In the genomic region with DNA sequence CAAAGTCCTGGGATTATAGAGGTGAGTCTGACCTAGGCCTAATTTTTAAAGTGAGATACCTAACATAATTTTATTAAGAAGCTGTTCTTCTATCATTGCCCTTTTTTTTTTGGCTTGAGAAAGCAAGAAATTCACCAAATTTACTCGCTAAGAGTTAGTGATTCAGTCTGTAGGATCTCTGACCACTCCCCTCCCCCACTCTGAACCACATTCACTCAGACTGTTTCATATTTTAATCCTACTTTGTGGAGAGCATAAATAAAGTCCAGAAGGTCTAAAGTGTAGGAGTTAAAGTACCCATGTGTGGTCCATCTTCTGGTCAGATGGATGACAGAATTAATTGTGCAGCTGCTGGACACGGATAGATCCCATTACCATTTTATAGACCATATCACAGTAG, we compare ENCODE assay signal across 1 cellular context.
TF ChIP-seq lines count a peak whose summit lies in the region.

No MANE protein-coding gene starts in this region.

TF ChIP-seq in GM23338, 12 proteins besides CTCF, POLR2A, EP300 and RAD21 (continued from another document):
- TF ChIP-seq, protein P1, sequence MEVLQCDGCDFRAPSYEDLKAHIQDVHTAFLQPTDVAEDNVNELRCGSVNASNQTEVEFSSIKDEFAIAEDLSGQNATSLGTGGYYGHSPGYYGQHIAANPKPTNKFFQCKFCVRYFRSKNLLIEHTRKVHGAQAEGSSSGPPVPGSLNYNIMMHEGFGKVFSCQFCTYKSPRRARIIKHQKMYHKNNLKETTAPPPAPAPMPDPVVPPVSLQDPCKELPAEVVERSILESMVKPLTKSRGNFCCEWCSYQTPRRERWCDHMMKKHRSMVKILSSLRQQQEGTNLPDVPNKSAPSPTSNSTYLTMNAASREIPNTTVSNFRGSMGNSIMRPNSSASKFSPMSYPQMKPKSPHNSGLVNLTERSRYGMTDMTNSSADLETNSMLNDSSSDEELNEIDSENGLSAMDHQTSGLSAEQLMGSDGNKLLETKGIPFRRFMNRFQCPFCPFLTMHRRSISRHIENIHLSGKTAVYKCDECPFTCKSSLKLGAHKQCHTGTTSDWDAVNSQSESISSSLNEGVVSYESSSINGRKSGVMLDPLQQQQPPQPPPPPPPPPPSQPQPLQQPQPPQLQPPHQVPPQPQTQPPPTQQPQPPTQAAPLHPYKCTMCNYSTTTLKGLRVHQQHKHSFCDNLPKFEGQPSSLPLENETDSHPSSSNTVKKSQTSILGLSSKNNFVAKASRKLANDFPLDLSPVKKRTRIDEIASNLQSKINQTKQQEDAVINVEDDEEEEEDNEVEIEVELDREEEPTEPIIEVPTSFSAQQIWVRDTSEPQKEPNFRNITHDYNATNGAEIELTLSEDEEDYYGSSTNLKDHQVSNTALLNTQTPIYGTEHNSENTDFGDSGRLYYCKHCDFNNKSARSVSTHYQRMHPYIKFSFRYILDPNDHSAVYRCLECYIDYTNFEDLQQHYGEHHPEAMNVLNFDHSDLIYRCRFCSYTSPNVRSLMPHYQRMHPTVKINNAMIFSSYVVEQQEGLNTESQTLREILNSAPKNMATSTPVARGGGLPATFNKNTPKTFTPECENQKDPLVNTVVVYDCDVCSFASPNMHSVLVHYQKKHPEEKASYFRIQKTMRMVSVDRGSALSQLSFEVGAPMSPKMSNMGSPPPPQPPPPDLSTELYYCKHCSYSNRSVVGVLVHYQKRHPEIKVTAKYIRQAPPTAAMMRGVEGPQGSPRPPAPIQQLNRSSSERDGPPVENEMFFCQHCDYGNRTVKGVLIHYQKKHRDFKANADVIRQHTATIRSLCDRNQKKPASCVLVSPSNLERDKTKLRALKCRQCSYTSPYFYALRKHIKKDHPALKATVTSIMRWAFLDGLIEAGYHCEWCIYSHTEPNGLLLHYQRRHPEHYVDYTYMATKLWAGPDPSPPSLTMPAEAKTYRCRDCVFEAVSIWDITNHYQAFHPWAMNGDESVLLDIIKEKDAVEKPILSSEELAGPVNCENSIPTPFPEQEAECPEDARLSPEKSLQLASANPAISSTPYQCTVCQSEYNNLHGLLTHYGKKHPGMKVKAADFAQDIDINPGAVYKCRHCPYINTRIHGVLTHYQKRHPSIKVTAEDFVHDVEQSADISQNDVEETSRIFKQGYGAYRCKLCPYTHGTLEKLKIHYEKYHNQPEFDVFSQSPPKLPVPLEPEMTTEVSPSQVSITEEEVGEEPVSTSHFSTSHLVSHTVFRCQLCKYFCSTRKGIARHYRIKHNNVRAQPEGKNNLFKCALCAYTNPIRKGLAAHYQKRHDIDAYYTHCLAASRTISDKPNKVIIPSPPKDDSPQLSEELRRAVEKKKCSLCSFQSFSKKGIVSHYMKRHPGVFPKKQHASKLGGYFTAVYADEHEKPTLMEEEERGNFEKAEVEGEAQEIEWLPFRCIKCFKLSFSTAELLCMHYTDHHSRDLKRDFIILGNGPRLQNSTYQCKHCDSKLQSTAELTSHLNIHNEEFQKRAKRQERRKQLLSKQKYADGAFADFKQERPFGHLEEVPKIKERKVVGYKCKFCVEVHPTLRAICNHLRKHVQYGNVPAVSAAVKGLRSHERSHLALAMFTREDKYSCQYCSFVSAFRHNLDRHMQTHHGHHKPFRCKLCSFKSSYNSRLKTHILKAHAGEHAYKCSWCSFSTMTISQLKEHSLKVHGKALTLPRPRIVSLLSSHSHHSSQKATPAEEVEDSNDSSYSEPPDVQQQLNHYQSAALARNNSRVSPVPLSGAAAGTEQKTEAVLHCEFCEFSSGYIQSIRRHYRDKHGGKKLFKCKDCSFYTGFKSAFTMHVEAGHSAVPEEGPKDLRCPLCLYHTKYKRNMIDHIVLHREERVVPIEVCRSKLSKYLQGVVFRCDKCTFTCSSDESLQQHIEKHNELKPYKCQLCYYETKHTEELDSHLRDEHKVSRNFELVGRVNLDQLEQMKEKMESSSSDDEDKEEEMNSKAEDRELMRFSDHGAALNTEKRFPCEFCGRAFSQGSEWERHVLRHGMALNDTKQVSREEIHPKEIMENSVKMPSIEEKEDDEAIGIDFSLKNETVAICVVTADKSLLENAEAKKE (CRISPR knock-in tag; IDR thresholded peaks at IDR 0.05), result no peak
- TF ChIP-seq ZNF331 (CRISPR knock-in tag; IDR thresholded peaks at IDR 0.05; ENCODE audit: low read depth) (no peak), EZH2phosphoT487 (IDR thresholded peaks at IDR 0.05; ENCODE audit: unreplicated experiment) (no peak)
